In genomic region chr15:71752604-71753289, GRCh38 we compare ENCODE assay signal across 8 cellular contexts. TPM values are rescaled to one million over a fixed set of nuclear protein-coding genes. Genes with fewer than 3 reads are reported as not detected.
DNase-seq lines count a peak whose midpoint lies in the region; ATAC-seq, FAIRE-seq and TF ChIP-seq lines count a peak whose summit lies in the region.

No MANE protein-coding gene starts in this region.

- no peaks in the 10 kb centered on the region for H3K27me3 ChIP-seq in ovary

- no peak overlapping the region for H3K27ac ChIP-seq in ovary

- peak; percentile 57 for DNase-seq in COLO829 (ENCODE audit: low spot score)
- DNase-seq in H54 (ENCODE audit: insufficient read length, low spot score): peak; percentile 52
- peak; percentile 14 to 46 for DNase-seq in SHP77 (lab: John Stamatoyannopoulos, UW)
- peak; percentile 95 for DNase-seq in fibroblast of pulmonary artery (ENCODE audit: low read depth)
- DNase-seq in smooth muscle cell of the brain vasculature (ENCODE audit: low read depth, low spot score): peak; percentile 95
- no peak for DNase-seq in NCI-H2227 treated with DMSO at 0.1 percent for 48 hours (lab: John Stamatoyannopoulos, UW)
- DNase-seq in ovary: no peak

- no peak for TF ChIP-seq EP300 in ovary (IDR thresholded peaks at IDR 0.05)

- no peaks in the 10 kb centered on the region for H3K9me3 ChIP-seq in ovary

- FAIRE-seq in H54 (lab: Jason Lieb, UNC): peak; percentile 67

- no peak for TF ChIP-seq POLR2A in H54 (IDR thresholded peaks at IDR 0.05; ENCODE audit: low read depth, low read length)
- no peak for TF ChIP-seq POLR2A in ovary (IDR thresholded peaks at IDR 0.05)

- no peaks in the 10 kb centered on the region for H3K4me1 ChIP-seq in ovary (ENCODE audit: insufficient read depth)

- TF ChIP-seq CTCF in fibroblast of pulmonary artery (IDR thresholded peaks at IDR 0.05; ENCODE audit: low read length, missing control alignments) (peak; percentile 72), ovary (IDR thresholded peaks at IDR 0.05) (no peak)

- H3K36me3 ChIP-seq in ovary: no peaks in the 10 kb centered on the region

- no peak for ATAC-seq in HG03354 (IDR thresholded peaks at IDR 0.05; ENCODE audit: poor library complexity, severe bottlenecking, unreplicated experiment)

- no peak overlapping the region for H3K4me3 ChIP-seq in fibroblast of pulmonary artery (replicated peaks; ENCODE audit: low read depth, low read length)
- H3K4me3 ChIP-seq in ovary: no peak overlapping the region

- intact Hi-C loops in ovary (cut with DNase I): no loop called here

- WGBS in ovary, 3 donors: 67 to 75% (median 72%) methylated on average over 11 of the region's 11 CpGs

RNA-seq across cellular contexts. Expression of gene NR2E3, which starts 57.6 kb away (rescaled TPM):
- under 1 TPM in 3 of 7 donors, not detected in 4; 0.20 to 0.69 (median 0.24) TPM for total RNA-seq in ovary
- polyA plus RNA-seq in ovary: under 1 TPM in 1 of 2 donors, not detected in 1; 0.04 TPM

Comparison
In these comparisons a context has a peak if more than half of its experiments do, and no peak if none do; other contexts are left out.
1. DNase-seq: peak in COLO829 (single experiment), H54 (single experiment), SHP77 (2 of 2), fibroblast of pulmonary artery (single experiment) and smooth muscle cell of the brain vasculature (single experiment); none in NCI-H2227 treated with DMSO at 0.1 percent for 48 hours (single experiment) and ovary (0 of 5).